ENCODE assay signal across 13 cellular contexts in the genomic region with DNA sequence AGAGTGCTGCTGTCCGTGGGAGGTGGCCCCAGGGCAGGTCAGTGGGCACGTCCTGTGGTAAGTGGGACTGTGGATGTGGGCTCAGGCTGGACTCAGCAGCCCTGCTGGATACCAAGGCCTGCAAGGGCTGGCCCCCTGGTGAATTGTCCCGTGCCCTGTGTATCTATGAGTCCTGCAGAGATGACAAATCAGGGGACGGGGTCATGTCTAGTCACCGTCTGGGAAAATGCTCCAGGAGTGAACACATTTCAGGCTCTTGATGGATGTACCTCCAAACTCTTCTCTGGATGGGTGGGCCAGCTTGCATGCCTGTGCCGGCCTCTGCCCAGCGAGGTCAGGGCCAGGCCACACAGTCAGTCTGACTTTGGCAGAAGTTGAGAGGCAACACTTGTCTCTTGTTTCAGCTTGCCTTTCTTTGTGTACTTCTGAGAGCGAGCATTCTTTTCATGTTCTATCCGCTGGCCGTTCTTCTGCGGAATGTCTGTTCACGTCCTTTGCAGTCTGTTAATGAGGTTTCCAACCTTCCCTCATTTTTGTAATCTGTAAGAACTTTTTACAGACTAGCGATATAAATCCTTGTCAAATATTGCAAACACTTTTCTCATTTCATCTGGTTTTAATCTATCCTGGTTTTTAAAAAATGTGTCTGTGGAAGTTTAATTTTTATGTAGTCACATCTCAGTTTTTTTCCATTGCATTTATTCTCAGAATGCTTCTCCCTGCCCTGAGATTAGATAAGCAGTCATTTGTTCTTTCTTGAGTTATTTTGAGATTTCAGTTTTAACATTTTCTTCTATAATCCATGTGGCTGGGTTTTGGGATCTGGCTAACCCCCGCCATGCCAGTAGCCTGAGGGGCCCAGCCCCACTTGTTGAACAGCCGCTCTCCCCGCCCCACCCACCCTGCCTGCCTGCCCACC. TPM values are rescaled to one million over a fixed set of nuclear protein-coding genes. Genes with fewer than 3 reads are reported as not detected.
DNase-seq lines count a peak whose midpoint lies in the region; ATAC-seq and TF ChIP-seq lines count a peak whose summit lies in the region.
"Had no signal": no experiment of that assay in that cellular context is flagged by ENCODE, and none has a peak within 500 bp of the region (broad histone marks: within the 10 kb centered on the region; RNA-seq: fewer than 3 reads in every experiment).

No MANE protein-coding gene starts in this region.

- H3K4me3 ChIP-seq in skin epidermis, result no peak overlapping the region
- H3K4me3 ChIP-seq: HAP-1 had no signal

- H3K4me3 Mint-ChIP-seq in HFFc6, result no peak overlapping the region; the same call in 1 of the 2 replicates
- H3K4me3 Mint-ChIP-seq in stimulated activated effector memory CD8-positive, alpha-beta T cell treated with anti-CD3 and anti-CD28 coated beads, Interleukin-12 subunit alpha, Interleukin-12 subunit beta, amount 100 ng/mL, for 72 hours, result no peak overlapping the region
- H3K4me3 Mint-ChIP-seq: dendritic cell treated with granulocyte-macrophage colony-stimulating factor and Interleukin-4, amounts not matched to agents 40 ng/mL and 50 ng/mL, for 4 days had no signal

- ATAC-seq in left ventricle myocardium superior, result peak; percentile 53
- ATAC-seq in stimulated activated effector memory CD8-positive, alpha-beta T cell treated with anti-CD3 and anti-CD28 coated beads, Interleukin-12 subunit alpha, Interleukin-12 subunit beta, amount 100 ng/mL, for 72 hours, result no peak

- peaks cover 2% of the 10 kb centered on the region for H3K27me3 Mint-ChIP-seq in HFFc6 (ENCODE audit: insufficient read depth)
- H3K27me3 Mint-ChIP-seq: dendritic cell treated with granulocyte-macrophage colony-stimulating factor and Interleukin-4, amounts not matched to agents 40 ng/mL and 50 ng/mL, for 4 days had no signal

- peaks cover 27% of the 10 kb centered on the region for H3K4me1 Mint-ChIP-seq in HFFc6 (ENCODE audit: low read depth)
- H3K4me1 Mint-ChIP-seq in stimulated activated effector memory CD8-positive, alpha-beta T cell treated with anti-CD3 and anti-CD28 coated beads, Interleukin-12 subunit alpha, Interleukin-12 subunit beta, amount 100 ng/mL, for 72 hours, result no peaks in the 10 kb centered on the region

- peak; percentile 32 for DNase-seq in HFFc6
- DNase-seq in left ventricle myocardium superior, result no peak
- no peak for DNase-seq in NCI-H526 treated with DMSO at 0.1 percent for 48 hours (lab: John Stamatoyannopoulos, UW)
- no peak for DNase-seq in 8988T
- no peak for DNase-seq in stimulated activated effector memory CD8-positive, alpha-beta T cell treated with anti-CD3 and anti-CD28 coated beads, Interleukin-12 subunit alpha, Interleukin-12 subunit beta, amount 100 ng/mL, for 72 hours (ENCODE audit: low spot score in 2 of 2)
- DNase-seq in NCI-H69 (lab: John Stamatoyannopoulos, UW), result no peak
- DNase-seq: activated CD8-positive, alpha-beta memory T cell treated with anti-CD3 and anti-CD28 coated beads, Interleukin-2, amount 50 U/mL, for 4 hours; EL; T-helper 2 cell had no signal

- TF ChIP-seq CTCF in HFFc6 (IDR thresholded peaks at IDR 0.05), result no peak

- no peaks in the 10 kb centered on the region for H3K9me3 Mint-ChIP-seq in HFFc6
- no peaks in the 10 kb centered on the region for H3K9me3 Mint-ChIP-seq in stimulated activated effector memory CD8-positive, alpha-beta T cell treated with anti-CD3 and anti-CD28 coated beads, Interleukin-12 subunit alpha, Interleukin-12 subunit beta, amount 100 ng/mL, for 72 hours
- H3K9me3 Mint-ChIP-seq: dendritic cell treated with granulocyte-macrophage colony-stimulating factor and Interleukin-4, amounts not matched to agents 40 ng/mL and 50 ng/mL, for 4 days had no signal

- peak overlapping the region; percentile 88 for H3K27ac ChIP-seq in cingulate gyrus (ENCODE audit: low read depth, low read length)
- H3K27ac ChIP-seq in skin epidermis, result peak overlapping the region in 19 of 21 experiments; percentile 8 to 71 (median 50)

- peaks cover 27% of the 10 kb centered on the region for H3K36me3 Mint-ChIP-seq in HFFc6 (ENCODE audit: low read depth)
- peaks cover 66% of the 10 kb centered on the region for H3K36me3 Mint-ChIP-seq in stimulated activated effector memory CD8-positive, alpha-beta T cell treated with anti-CD3 and anti-CD28 coated beads, Interleukin-12 subunit alpha, Interleukin-12 subunit beta, amount 100 ng/mL, for 72 hours

- intact Hi-C loops in left ventricle myocardium superior (cut with micrococcal nuclease), result no loop called here

- peak overlapping the region; percentile 61 for H3K27ac Mint-ChIP-seq in HFFc6
- H3K27ac Mint-ChIP-seq in stimulated activated effector memory CD8-positive, alpha-beta T cell treated with anti-CD3 and anti-CD28 coated beads, Interleukin-12 subunit alpha, Interleukin-12 subunit beta, amount 100 ng/mL, for 72 hours, result no peak overlapping the region

RNA-seq across cellular contexts. Expression of a gene that starts 11.3 kb away (rescaled TPM):
- not detected for total RNA-seq in HFFc6 (2021; fragmentation: NEBNext Ultra II Directional; extraction: Animal tissue kit (Norgen Biotek cat#: 25700))
- 69.7 TPM for total RNA-seq in left ventricle myocardium superior

RNA-seq across cellular contexts. Expression of a gene that starts 28.4 kb away (rescaled TPM):
- 10 to 100 TPM; 46.4 to 62.5 (median 55.8) TPM for total RNA-seq in HFFc6 (2021; fragmentation: NEBNext Ultra II Directional; extraction: Animal tissue kit (Norgen Biotek cat#: 25700))
- total RNA-seq in left ventricle myocardium superior, result 48.3 TPM

RNA-seq across cellular contexts. Expression of a gene that starts 30.0 kb away (rescaled TPM):
- total RNA-seq in HFFc6 (2021; fragmentation: NEBNext Ultra II Directional; extraction: Animal tissue kit (Norgen Biotek cat#: 25700)), result under 1 TPM in 4 of 6 experiments, not detected in 2; 0.35 to 0.55 (median 0.53) TPM
- total RNA-seq in left ventricle myocardium superior, result 8,945 TPM

RNA-seq across cellular contexts. Expression of a gene that starts 38.9 kb away (rescaled TPM):
- total RNA-seq in HFFc6 (2021; fragmentation: NEBNext Ultra II Directional; extraction: Animal tissue kit (Norgen Biotek cat#: 25700)), result not detected
- 9.1 TPM for total RNA-seq in left ventricle myocardium superior

RNA-seq across cellular contexts. Expression of a gene that starts 49.8 kb away (rescaled TPM):
- total RNA-seq in HFFc6 (2021; fragmentation: NEBNext Ultra II Directional; extraction: Animal tissue kit (Norgen Biotek cat#: 25700)), result 100 to 1,000 TPM; 156 to 198 (median 183) TPM
- 68.3 TPM for total RNA-seq in left ventricle myocardium superior

Comparison
In these comparisons a context has a peak if more than half of its experiments do, and no peak if none do; other contexts are left out.
1. RNA of a gene that starts 11.3 kb away (total RNA-seq): 69.7 TPM in left ventricle myocardium superior (single experiment); not detected in HFFc6; every median in the first group is over 10 times any median in the second.
2. RNA of a gene that starts 30.0 kb away (total RNA-seq): 8,945 TPM in left ventricle myocardium superior (single experiment); 0.35 to 0.55 TPM in HFFc6; every median in the first group is over 1,000 times any median in the second.